Comparison of ENCODE assay signal across 8 cellular contexts in genomic region chr10:109914966-109915365, GRCh38. TPM values are rescaled to one million over a fixed set of nuclear protein-coding genes. Genes with fewer than 3 reads are reported as not detected.
DNase-seq lines count a peak whose midpoint lies in the region; ATAC-seq and TF ChIP-seq lines count a peak whose summit lies in the region.

No MANE protein-coding gene starts in this region.

- TF ChIP-seq POLR2A in uterus (IDR thresholded peaks at IDR 0.05) = no peak

- H3K4me2 ChIP-seq in hepatocyte = peak overlapping the region; percentile 48

- peaks cover 65% of the 10 kb centered on the region for H3K36me3 Mint-ChIP-seq in activated CD8-positive, alpha-beta T cell treated with anti-CD3 and anti-CD28 coated beads for 36 hours (ENCODE audit: low read depth)

- intact Hi-C loops in activated CD8-positive, alpha-beta T cell treated with anti-CD3 and anti-CD28 coated beads for 36 hours (cut with micrococcal nuclease) = loop anchor here (5.0 kb wide), 2 partner anchors 97 to 157 kb away; no protein-coding TSS in a partner anchor
- intact Hi-C loops in uterus (cut with DNase I; ENCODE audit: low total_unique reads) (no loop called here), heart right ventricle (cut with DNase I) (loop anchor here in 1 of 10 donors (5.0 kb wide), 1 partner anchor 47 kb away; no protein-coding TSS in a partner anchor)

- H4K20me1 ChIP-seq in hepatocyte (ENCODE audit: insufficient read depth, poor library complexity, severe bottlenecking) = no peaks in the 10 kb centered on the region

- peaks cover 85% of the 10 kb centered on the region for H3K79me2 ChIP-seq in hepatocyte

- H3K9me3 ChIP-seq in KOPT-K1 (ENCODE audit: insufficient read depth, low read length, poor library complexity, severe bottlenecking) (no peaks in the 10 kb centered on the region), hepatocyte (ENCODE audit: low read depth) (no peaks in the 10 kb centered on the region), uterus (no peaks in the 10 kb centered on the region), heart right ventricle (no peaks in the 10 kb centered on the region)

- no peaks in the 10 kb centered on the region for H3K27me3 Mint-ChIP-seq in activated CD8-positive, alpha-beta T cell treated with anti-CD3 and anti-CD28 coated beads for 36 hours

- no peak overlapping the region for H2AFZ ChIP-seq in hepatocyte

- ATAC-seq in GM18870 (IDR thresholded peaks at IDR 0.05; ENCODE audit: unreplicated experiment) (peak; percentile 29), heart right ventricle (no peak)
- ATAC-seq in activated CD8-positive, alpha-beta T cell treated with anti-CD3 and anti-CD28 coated beads for 36 hours = peak; percentile 87

- peak overlapping the region; percentile 30 for H3K4me3 Mint-ChIP-seq in activated CD8-positive, alpha-beta T cell treated with anti-CD3 and anti-CD28 coated beads for 36 hours

- TF ChIP-seq CTCF in activated CD8-positive, alpha-beta T cell treated with anti-CD3 and anti-CD28 coated beads for 36 hours (IDR thresholded peaks at IDR 0.05) = no peak
- TF ChIP-seq CTCF in hepatocyte (IDR thresholded peaks at IDR 0.05; ENCODE audit: poor library complexity) (no peak), uterus (IDR thresholded peaks at IDR 0.05) (peak in 1 of 4 experiments; percentile 6), heart right ventricle (IDR thresholded peaks at IDR 0.05) (no peak)

- H3K27me3 ChIP-seq in hepatocyte = no peaks in the 10 kb centered on the region
- H3K27me3 ChIP-seq in uterus = no peaks in the 10 kb centered on the region
- H3K27me3 ChIP-seq in heart right ventricle = no peaks in the 10 kb centered on the region

- no peaks in the 10 kb centered on the region for H3K9me3 Mint-ChIP-seq in activated CD8-positive, alpha-beta T cell treated with anti-CD3 and anti-CD28 coated beads for 36 hours

- H3K36me3 ChIP-seq in KOPT-K1 (ENCODE audit: insufficient read depth, low read length) (peaks cover 40% of the 10 kb centered on the region), hepatocyte (replicated peaks; ENCODE audit: insufficient read depth, low read depth) (no peaks in the 10 kb centered on the region), uterus (no peaks in the 10 kb centered on the region), heart right ventricle (peaks cover 0 to 43% (median 0%) of the 10 kb centered on the region in 9 donors)

- no peaks in the 10 kb centered on the region for H3K9me2 ChIP-seq in hepatocyte (replicated peaks; ENCODE audit: insufficient read depth)

- WGBS in hepatocyte (ENCODE audit: low lambda C conversion rate, missing lambda C conversion rate) = 46% methylated on average over 3 of the region's 3 CpGs
- 63 to 77% methylated on average over 3 of the region's 3 CpGs for WGBS in heart right ventricle, 2 donors

- H3K4me3 ChIP-seq in hepatocyte (no peak overlapping the region), uterus (no peak overlapping the region), heart right ventricle (no peak overlapping the region)

- peaks cover 79% of the 10 kb centered on the region for H3K4me1 Mint-ChIP-seq in activated CD8-positive, alpha-beta T cell treated with anti-CD3 and anti-CD28 coated beads for 36 hours (ENCODE audit: low read depth)

- H3K4me1 ChIP-seq in hepatocyte (ENCODE audit: insufficient read depth) (peaks cover 43% of the 10 kb centered on the region), uterus (peaks cover 0 to 9% of the 10 kb centered on the region in 2 donors), heart right ventricle (peaks cover 0 to 78% (median 12%) of the 10 kb centered on the region in 9 donors)

- peak; percentile 66 for DNase-seq in activated CD8-positive, alpha-beta T cell treated with anti-CD3 and anti-CD28 coated beads for 36 hours
- DNase-seq in hepatocyte (ENCODE audit: low spot score) (peak; percentile 83), uterus (peak in 1 of 2 donors; percentile 70), heart right ventricle (no peak), UCSD-AML1 (lab: John Stamatoyannopoulos, UW; ENCODE audit: unreplicated experiment) (no peak), NCI-H2171 (lab: John Stamatoyannopoulos, UW) (no peak)

- POLR2A ChIA-PET in activated CD8-positive, alpha-beta T cell treated with anti-CD3 and anti-CD28 coated beads for 36 hours (lab: Charles Lee) = interaction anchor here (0.9 kb wide), 1 partner anchor 142 kb away, joined by 3 read pairs; no protein-coding TSS in a partner anchor

- H3K27ac Mint-ChIP-seq in activated CD8-positive, alpha-beta T cell treated with anti-CD3 and anti-CD28 coated beads for 36 hours = peak overlapping the region; percentile 88

- CTCF ChIA-PET in activated CD8-positive, alpha-beta T cell treated with anti-CD3 and anti-CD28 coated beads for 36 hours (lab: Charles Lee) = no interaction called here

- peak overlapping the region; percentile 55 for H3K27ac ChIP-seq in KOPT-K1 (ENCODE audit: low read depth, low read length, poor library complexity, severe bottlenecking)
- peak overlapping the region; percentile 93 for H3K27ac ChIP-seq in hepatocyte
- peak overlapping the region; percentile 68 to 73 for H3K27ac ChIP-seq in uterus
- peak overlapping the region in 1 of 10 donors; percentile 57 for H3K27ac ChIP-seq in heart right ventricle

RNA-seq across cellular contexts. Expression of gene XPNPEP1, which starts 8.3 kb away (rescaled TPM):
- total RNA-seq in activated CD8-positive, alpha-beta T cell treated with anti-CD3 and anti-CD28 coated beads for 36 hours = 10 to 100 TPM; 96.5 to 97.0 TPM
- total RNA-seq in hepatocyte = 89.7 and 99.4 TPM in 2 replicates
- 40.2 and 55.5 TPM in 2 replicates for polyA plus RNA-seq in hepatocyte
- 100 to 1,000 TPM in 2 of 4 donors, 10 to 100 TPM in 2; 41.0 to 188 (median 92.0) TPM for total RNA-seq in uterus
- total RNA-seq in heart right ventricle = 10 to 100 TPM; 35.8 to 51.6 (median 43.5) TPM
- polyA plus RNA-seq in heart right ventricle = 10 to 100 TPM; 15.9 to 33.2 TPM

Comparison
In these comparisons a context has a peak if more than half of its experiments do, and no peak if none do; other contexts are left out.
1. ATAC-seq: peak in GM18870 (single experiment) and activated CD8-positive, alpha-beta T cell treated with anti-CD3 and anti-CD28 coated beads for 36 hours (single experiment); none in heart right ventricle (0 of 8).
2. DNase-seq: peak in activated CD8-positive, alpha-beta T cell treated with anti-CD3 and anti-CD28 coated beads for 36 hours (single experiment) and hepatocyte (single experiment); none in heart right ventricle (0 of 2), UCSD-AML1 (single experiment) and NCI-H2171 (single experiment).